32 cellular contexts compared by ENCODE assay signal in the genomic region with DNA sequence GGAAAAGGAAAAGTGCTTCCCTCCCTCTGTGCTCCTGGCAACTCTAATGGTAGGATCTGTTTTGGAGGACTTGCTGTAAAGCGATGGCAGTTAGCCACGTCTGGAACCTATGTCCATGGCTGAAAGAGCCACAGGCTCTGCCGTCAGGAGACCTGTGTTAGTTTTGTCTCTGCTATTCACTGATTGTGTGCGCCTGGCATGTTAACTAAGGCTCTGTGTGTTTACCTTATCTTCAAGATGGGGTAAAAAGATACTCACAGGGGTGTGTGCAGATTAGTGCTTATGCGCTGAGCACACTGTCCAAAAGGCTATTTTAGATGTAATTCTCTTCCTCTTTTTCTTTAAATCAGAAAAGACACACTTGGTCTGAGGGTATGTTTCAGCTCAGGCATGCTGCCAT.
"Had no signal": no experiment of that assay in that cellular context is flagged by ENCODE, and none has a peak within 500 bp of the region (broad histone marks: within the 10 kb centered on the region; RNA-seq: fewer than 3 reads in every experiment).

No MANE protein-coding gene starts in this region.

- H3K4me3 ChIP-seq: adrenal gland, ascending aorta, colonic mucosa, dorsolateral prefrontal cortex, esophagus muscularis mucosa, gastrocnemius medialis, heart left ventricle, lower lobe of right lung, pancreas, psoas muscle, right atrium auricular region, spleen, thoracic aorta, vagina had no signal

- ATAC-seq: activated CD4-positive, alpha-beta T cell treated with anti-CD3 and anti-CD28 coated beads for 36 hours; effector memory CD8-positive, alpha-beta T cell; gastrocnemius medialis; heart left ventricle; lower lobe of right lung; natural killer cell; pancreas; psoas muscle had no signal

- H3K9me3 Mint-ChIP-seq: activated B cell treated with CpG ODN at 0.5 μM for 24 hours; activated T-cell treated with anti-CD3 and anti-CD28 coated beads, Interleukin-2, amount 50 U/mL, for 24 hours; activated T-helper 2 cell treated with anti-CD3 and anti-CD28 coated beads, Interferon-gamma antibody, Interleukin-2, Interleukin-4, amounts not matched to agents 10 μg/mL and 5 μg/mL and 100 μg/mL, durations not matched to agents 14 hours and 24 hours and 36 hours; effector memory CD8-positive, alpha-beta T cell; natural killer cell; T-helper 2 cell treated with Interferon-gamma antibody and Interleukin-4, amounts not matched to agents 5 μg/mL and 100 μg/mL, for 36 hours; type B pancreatic cell had no signal

- H3K36me3 ChIP-seq: adrenal gland, ascending aorta, brain microvascular endothelial cell, colonic mucosa, esophagus muscularis mucosa, gastrocnemius medialis, heart left ventricle, lower lobe of right lung, pancreas, right atrium auricular region, spleen, thoracic aorta, vagina had no signal

- H3K4me1 ChIP-seq: ascending aorta, colonic mucosa, gastrocnemius medialis, lower lobe of right lung, pancreas, psoas muscle, right atrium auricular region, vagina had no signal

- DNase-seq: activated B cell treated with CpG ODN at 0.5 μM for 24 hours; activated CD4-positive, alpha-beta T cell treated with anti-CD3 and anti-CD28 coated beads for 36 hours; activated CD4-positive, alpha-beta T cell treated with anti-CD3 and anti-CD28 coated beads, Interleukin-2, amount 50 U/mL, for 4 hours; activated CD8-positive, alpha-beta memory T cell treated with anti-CD3 and anti-CD28 coated beads for 24 hours; activated CD8-positive, alpha-beta memory T cell treated with anti-CD3 and anti-CD28 coated beads, Interleukin-2, amount 50 U/mL, for 4 hours; activated naive CD4-positive, alpha-beta T cell; activated T-cell treated with anti-CD3 and anti-CD28 coated beads, Interleukin-2, amount 50 U/mL, for 24 hours; adrenal gland; brain microvascular endothelial cell; caudate nucleus; colonic mucosa; dorsolateral prefrontal cortex; effector memory CD8-positive, alpha-beta T cell; gastrocnemius medialis; heart left ventricle; kidney; lower lobe of right lung; natural killer cell; pancreas; psoas muscle; spleen; stimulated activated CD4-positive, alpha-beta T cell treated with anti-CD3 and anti-CD28 coated beads, Interleukin-4, amount 100 ng/mL, for 1 hour; stimulated activated naive CD4-positive, alpha-beta T cell had no signal

- H3K36me3 Mint-ChIP-seq: activated naive CD8-positive, alpha-beta T cell; natural killer cell; type B pancreatic cell had no signal

- H3K9me3 ChIP-seq: adrenal gland, ascending aorta, colonic mucosa, esophagus muscularis mucosa, gastrocnemius medialis, heart left ventricle, lower lobe of right lung, pancreas, psoas muscle, right atrium auricular region, spleen, thoracic aorta, vagina had no signal

- H3K4me1 Mint-ChIP-seq: activated CD4-positive, alpha-beta T cell treated with anti-CD3 and anti-CD28 coated beads for 36 hours had no signal

- H3K27ac ChIP-seq: adrenal gland, ascending aorta, brain microvascular endothelial cell, colonic mucosa, dorsolateral prefrontal cortex, esophagus muscularis mucosa, gastrocnemius medialis, heart left ventricle, lower lobe of right lung, pancreas, psoas muscle, right atrium auricular region, spleen, thoracic aorta, vagina had no signal

- H3K27ac Mint-ChIP-seq: activated B cell treated with CpG ODN at 0.5 μM for 24 hours; activated CD4-positive, alpha-beta T cell treated with anti-CD3 and anti-CD28 coated beads for 36 hours; activated naive CD8-positive, alpha-beta T cell; activated T-cell treated with anti-CD3 and anti-CD28 coated beads, Interleukin-2, amount 50 U/mL, for 24 hours; activated T-helper 2 cell treated with anti-CD3 and anti-CD28 coated beads, Interferon-gamma antibody, Interleukin-2, Interleukin-4, amounts not matched to agents 10 μg/mL and 5 μg/mL and 100 μg/mL, durations not matched to agents 14 hours and 24 hours and 36 hours; effector memory CD8-positive, alpha-beta T cell; natural killer cell; T-helper 2 cell treated with Interferon-gamma antibody and Interleukin-4, amounts not matched to agents 5 μg/mL and 100 μg/mL, for 36 hours; type B pancreatic cell had no signal

- H3K4me3 Mint-ChIP-seq: activated B cell treated with CpG ODN at 0.5 μM for 24 hours; activated CD4-positive, alpha-beta T cell treated with anti-CD3 and anti-CD28 coated beads for 36 hours; activated naive CD8-positive, alpha-beta T cell; activated T-cell treated with anti-CD3 and anti-CD28 coated beads, Interleukin-2, amount 50 U/mL, for 24 hours; effector memory CD8-positive, alpha-beta T cell; natural killer cell; T-helper 2 cell treated with Interferon-gamma antibody and Interleukin-4, amounts not matched to agents 5 μg/mL and 100 μg/mL, for 36 hours; type B pancreatic cell had no signal

- H3K27me3 Mint-ChIP-seq: activated B cell treated with CpG ODN at 0.5 μM for 24 hours; activated T-cell treated with anti-CD3 and anti-CD28 coated beads, Interleukin-2, amount 50 U/mL, for 24 hours; type B pancreatic cell had no signal

- H3K27me3 ChIP-seq: adrenal gland, ascending aorta, brain microvascular endothelial cell, colonic mucosa, dorsolateral prefrontal cortex, esophagus muscularis mucosa, gastrocnemius medialis, heart left ventricle, pancreas, right atrium auricular region, spleen, vagina had no signal
